Comparison of ENCODE assay signal across 30 cellular contexts in genomic region chr10:123885406-123886164, GRCh38. TPM values are rescaled to one million over a fixed set of nuclear protein-coding genes. Genes with fewer than 3 reads are reported as not detected.
DNase-seq lines count a peak whose midpoint lies in the region; ATAC-seq, FAIRE-seq and TF ChIP-seq lines count a peak whose summit lies in the region.
"Had no signal": no experiment of that assay in that cellular context is flagged by ENCODE, and none has a peak within 500 bp of the region (broad histone marks: within the 10 kb centered on the region; RNA-seq: fewer than 3 reads in every experiment).

No MANE protein-coding gene starts in this region.

- intact Hi-C loops in dorsolateral prefrontal cortex (cut with DNase I) = no loop called here

- TF ChIP-seq CTCF in dorsolateral prefrontal cortex (IDR thresholded peaks at IDR 0.05 in 54 of 56, conservative IDR thresholded peaks at IDR 0.05 in 2 of 56; ENCODE audit: low read depth in 1 of 56, partially characterized antibody in 56 of 56) = no peak

- H3K4me1 ChIP-seq in small intestine (ENCODE audit: control insufficient read depth in 2 of 2, insufficient read depth in 1 of 2, low read depth in 1 of 2, low read length in 1 of 2) = no peaks in the 10 kb centered on the region
- H3K4me1 ChIP-seq: BLaER1, HAP-1, prostate gland had no signal

- POLR2A ChIA-PET in HEK293T (lab: Yijun Ruan, JAX) = no interaction called here

- no peaks in the 10 kb centered on the region for H3K9me3 ChIP-seq in small intestine (ENCODE audit: control insufficient read depth, low read depth)
- H3K9me3 ChIP-seq: BLaER1, HAP-1, heart right ventricle, prostate gland had no signal

- 23 to 54% (median 31%) methylated on average over 6 of the region's 6 CpGs for WGBS in small intestine, 3 donors

- CTCF ChIA-PET in HEK293T (lab: Yijun Ruan, JAX) = no interaction called here

- DNase-seq in dorsolateral prefrontal cortex (no peak), small intestine (peak; percentile 24), caudate nucleus (lab: John Stamatoyannopoulos, UW) (no peak), COLO668 (lab: John Stamatoyannopoulos, UW; ENCODE audit: unreplicated experiment) (no peak), HEK293T (ENCODE audit: extremely low spot score) (no peak)
- DNase-seq: activated CD4-positive, alpha-beta T cell treated with anti-CD3 and anti-CD28 coated beads for 36 hours; activated CD8-positive, alpha-beta memory T cell treated with anti-CD3 and anti-CD28 coated beads for 24 hours; activated naive CD8-positive, alpha-beta T cell treated with anti-CD3 and anti-CD28 coated beads for 36 hours; COR-L47; GDM1; heart right ventricle; IMR-90; NCI-H1092; NCI-H1930; NCI-H69; stimulated activated CD4-positive, alpha-beta T cell treated with anti-CD3 and anti-CD28 coated beads, Interleukin-1b, Interleukin-23, amount 100 ng/mL, for 48 hours; stimulated activated CD8-positive, alpha-beta memory T cell treated with anti-CD3 and anti-CD28 coated beads, Interleukin-4, amount 100 ng/mL, for 48 hours had no signal

- no peak for FAIRE-seq in small intestine (lab: Jason Lieb, UNC)
- FAIRE-seq: endothelial cell of umbilical vein, urothelium cell line had no signal

- peak overlapping the region; percentile 26 for H3K27ac ChIP-seq in angular gyrus (ENCODE audit: low read depth, low read length)
- peak overlapping the region in 42 of 59 donors; percentile 5 to 77 (median 46) for H3K27ac ChIP-seq in dorsolateral prefrontal cortex
- H3K27ac ChIP-seq in layer of hippocampus (ENCODE audit: low read depth, low read length) = peak overlapping the region; percentile 53
- H3K27ac ChIP-seq in small intestine (ENCODE audit: low read depth in 1 of 2, low read length in 1 of 2) = no peak overlapping the region
- no peak overlapping the region for H3K27ac ChIP-seq in caudate nucleus (ENCODE audit: low read depth, low read length)
- H3K27ac ChIP-seq: BLaER1, prostate gland, RWPE1, SK-N-MC had no signal

- ATAC-seq in HG03039 (IDR thresholded peaks at IDR 0.05; ENCODE audit: unreplicated experiment) = no peak
- ATAC-seq: activated CD4-positive, alpha-beta T cell treated with anti-CD3 and anti-CD28 coated beads for 36 hours had no signal

- H3K27me3 ChIP-seq in dorsolateral prefrontal cortex (peaks cover 0 to 5% (median 0%) of the 10 kb centered on the region in 45 donors), layer of hippocampus (ENCODE audit: control insufficient read depth, insufficient read depth, low read length) (no peaks in the 10 kb centered on the region), small intestine (ENCODE audit: control insufficient read depth in 2 of 2, insufficient read depth in 2 of 2, low read length in 2 of 2) (peaks cover 0 to under 1% of the 10 kb centered on the region in 2 donors)
- H3K27me3 ChIP-seq: BLaER1 had no signal

- H3K4me3 ChIP-seq in dorsolateral prefrontal cortex (peak overlapping the region in 1 of 59 donors; percentile 0), small intestine (ENCODE audit: low read depth in 1 of 2, low read length in 2 of 2) (no peak overlapping the region)
- H3K4me3 ChIP-seq: BLaER1, HAP-1, heart right ventricle, prostate gland, SK-N-MC, skin epidermis had no signal

- no peaks in the 10 kb centered on the region for H3K36me3 ChIP-seq in small intestine (ENCODE audit: control insufficient read depth in 2 of 2, insufficient read depth in 2 of 2, low read length in 2 of 2)
- H3K36me3 ChIP-seq: BLaER1, HAP-1, heart right ventricle, prostate gland had no signal

TF ChIP-seq in HEK293T, 16 proteins besides CTCF, POLR2A, EP300 and RAD21:
- TF ChIP-seq NFRKB (IDR thresholded peaks at IDR 0.05) = no peak
- TF ChIP-seq LEF1 (IDR thresholded peaks at IDR 0.05; ENCODE audit: borderline replicate concordance) = no peak

RNA-seq across cellular contexts. Expression of gene CPXM2, which starts 6.0 kb away (rescaled TPM):
- total RNA-seq in dorsolateral prefrontal cortex = 1 to 10 TPM in 117 of 120 experiments, under 1 TPM in 3; 0.46 to 8.0 (median 2.3) TPM
- polyA plus RNA-seq in small intestine = 1 to 10 TPM in 2 of 3 donors, under 1 TPM in 1; 0.89 to 5.6 (median 1.6) TPM
- total RNA-seq: activated CD4-positive, alpha-beta T cell treated with anti-CD3 and anti-CD28 coated beads for 36 hours; activated naive CD8-positive, alpha-beta T cell treated with anti-CD3 and anti-CD28 coated beads for 36 hours; fibroblast of villous mesenchyme; IMR-90; myocyte had no signal
- polyA plus RNA-seq: IMR-90 had no signal

Comparison
In these comparisons a context has a peak if more than half of its experiments do, and no peak if none do; other contexts are left out.
1. H3K27ac ChIP-seq: peak in angular gyrus (single experiment), dorsolateral prefrontal cortex (42 of 59) and layer of hippocampus (single experiment); none in small intestine (0 of 2) and caudate nucleus (single experiment).